19 cellular contexts compared by ENCODE assay signal in the genomic region with DNA sequence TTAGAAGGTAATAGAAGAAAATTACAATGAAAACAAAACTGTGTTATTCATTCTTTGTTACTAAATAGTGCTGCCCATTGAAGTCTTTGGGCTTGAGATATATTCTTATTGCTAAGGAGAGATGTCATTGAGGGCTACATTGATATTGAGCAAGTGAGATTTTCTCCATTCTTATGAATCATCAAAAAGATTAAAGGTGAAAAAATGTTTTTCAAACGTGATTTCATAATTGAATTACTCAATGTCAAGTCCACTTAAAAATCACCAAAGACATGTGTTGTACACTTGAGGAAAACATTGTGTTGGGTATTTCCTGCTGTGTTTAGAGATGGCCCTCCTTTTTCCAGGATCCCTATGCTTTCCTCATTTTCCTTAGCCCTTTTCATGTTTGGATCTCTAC.
DNase-seq lines count a peak whose midpoint lies in the region; ATAC-seq, FAIRE-seq and TF ChIP-seq lines count a peak whose summit lies in the region.
"Had no signal": no experiment of that assay in that cellular context is flagged by ENCODE, and none has a peak within 500 bp of the region (broad histone marks: within the 10 kb centered on the region; RNA-seq: fewer than 3 reads in every experiment).

No MANE protein-coding gene starts in this region.

- 5% methylated on average over 1 of the region's 1 CpG for WGBS in A549 (ENCODE audit: missing lambda C conversion rate)
- WGBS in mesendoderm (ENCODE audit: extremely low coverage, insufficient coverage, low lambda C conversion rate), result no CpG with 5 or more reads among the region's 1 CpG
- WGBS in SK-N-SH (ENCODE audit: low lambda C conversion rate), result 42% methylated on average over 1 of the region's 1 CpG

- H3K4me2 ChIP-seq in A549 (no peak overlapping the region), mesendoderm (ENCODE audit: low read length) (no peak overlapping the region), SK-N-SH (no peak overlapping the region)

- H3K9me3 ChIP-seq in A549 (no peaks in the 10 kb centered on the region), SK-N-SH (no peaks in the 10 kb centered on the region)
- H3K9me3 ChIP-seq: SJSA1 had no signal

- no peaks in the 10 kb centered on the region for H3K79me2 ChIP-seq in mesendoderm (ENCODE audit: control insufficient read depth, insufficient read depth, low read length)
- no peaks in the 10 kb centered on the region for H3K79me2 ChIP-seq in SK-N-SH (ENCODE audit: insufficient read depth)

- no peak overlapping the region for H2BK120ac ChIP-seq in mesendoderm (ENCODE audit: low read depth, low read length)

- no peak for TF ChIP-seq CTCF in A549 (IDR thresholded peaks at IDR 0.05)
- TF ChIP-seq CTCF in RWPE1 (conservative IDR thresholded peaks at IDR 0.05; ENCODE audit: low read depth), result no peak
- TF ChIP-seq CTCF in epithelial cell of esophagus (IDR thresholded peaks at IDR 0.05; ENCODE audit: insufficient read depth, low read depth, low read length, missing control alignments), result no peak
- no peak for TF ChIP-seq CTCF in SK-N-SH (IDR thresholded peaks at IDR 0.05)

- no peak overlapping the region for H4K5ac ChIP-seq in mesendoderm (ENCODE audit: low read length)

- no peaks in the 10 kb centered on the region for H4K20me1 ChIP-seq in SK-N-SH (ENCODE audit: insufficient read depth)

- no peak overlapping the region for H3K18ac ChIP-seq in mesendoderm (ENCODE audit: low read length)

- no peaks in the 10 kb centered on the region for H3K4me1 ChIP-seq in A549
- H3K4me1 ChIP-seq in mesendoderm (ENCODE audit: control insufficient read depth, low read depth, low read length), result peaks cover 2% of the 10 kb centered on the region
- no peaks in the 10 kb centered on the region for H3K4me1 ChIP-seq in SK-N-SH (ENCODE audit: control insufficient read depth in 1 of 2, insufficient read depth in 2 of 2, low read depth in 1 of 2, low read length in 1 of 2)
- H3K4me1 ChIP-seq: SJSA1 had no signal

- no peak for TF ChIP-seq POLR2A in A549 (IDR thresholded peaks at IDR 0.05; ENCODE audit: low read length)

- H2AFZ ChIP-seq in SK-N-SH (ENCODE audit: low read depth), result no peak overlapping the region

- no peaks in the 10 kb centered on the region for H3F3A ChIP-seq in SK-N-SH (replicated peaks; ENCODE audit: insufficient read depth)

- H3K4me3 ChIP-seq in A549 (no peak overlapping the region), epithelial cell of esophagus (ENCODE audit: low read length) (no peak overlapping the region), mesendoderm (ENCODE audit: low read length) (no peak overlapping the region), SK-N-SH (ENCODE audit: low read depth in 2 of 2, low read length in 1 of 2) (no peak overlapping the region)
- H3K4me3 ChIP-seq: SJSA1 had no signal

- no peaks in the 10 kb centered on the region for H3K79me1 ChIP-seq in mesendoderm (ENCODE audit: low read length)

- peak overlapping the region; percentile 65 for H4K8ac ChIP-seq in mesendoderm (ENCODE audit: low read depth, low read length)

- TF ChIP-seq RAD21 in A549 (conservative IDR thresholded peaks at IDR 0.05 in 1 of 2, IDR thresholded peaks at IDR 0.05 in 1 of 2) (no peak), SK-N-SH (IDR thresholded peaks at IDR 0.05; ENCODE audit: low read length) (no peak)

- no peaks in the 10 kb centered on the region for H3K36me3 ChIP-seq in mesendoderm (ENCODE audit: control insufficient read depth, insufficient read depth, low read length)
- no peaks in the 10 kb centered on the region for H3K36me3 ChIP-seq in SK-N-SH (replicated peaks in 1 of 2; ENCODE audit: control insufficient read depth in 1 of 2, insufficient read depth in 2 of 2, low read length in 1 of 2)
- H3K36me3 ChIP-seq: SJSA1 had no signal

- H3K4ac ChIP-seq in mesendoderm (ENCODE audit: low read depth, low read length), result no peak overlapping the region

- no peaks in the 10 kb centered on the region for H3K9me2 ChIP-seq in SK-N-SH

- POLR2A ChIA-PET in A549 (lab: Yijun Ruan, JAX), result no interaction called here
- POLR2A ChIA-PET in RWPE1 (lab: Yijun Ruan, JAX; ENCODE audit: low non-redundant PET), result no interaction called here
- POLR2A ChIA-PET in SK-N-SH (lab: Yijun Ruan, JAX), result no interaction called here

- H3K27me3 ChIP-seq in mesendoderm (ENCODE audit: insufficient read depth, low read length, poor library complexity) (no peaks in the 10 kb centered on the region), SK-N-SH (ENCODE audit: insufficient read depth) (no peaks in the 10 kb centered on the region)
- H3K27me3 ChIP-seq: SJSA1 had no signal

- H2AK5ac ChIP-seq in mesendoderm (ENCODE audit: low read length), result no peak overlapping the region

- TF ChIP-seq EP300 in A549 (IDR thresholded peaks at IDR 0.05), result no peak
- TF ChIP-seq EP300 in SK-N-SH (IDR thresholded peaks at IDR 0.05; ENCODE audit: borderline replicate concordance in 1 of 2, low read depth in 1 of 2, low read length in 1 of 2), result no peak

- peak; percentile 36 for FAIRE-seq in A549 (lab: Jason Lieb, UNC)
- FAIRE-seq: G401.6 had no signal

- no peak overlapping the region for H2BK5ac ChIP-seq in mesendoderm (ENCODE audit: low read length)

- H2BK15ac ChIP-seq in mesendoderm (replicated peaks; ENCODE audit: low read depth), result no peak overlapping the region

- H3K23ac ChIP-seq in mesendoderm (ENCODE audit: low read length), result no peak overlapping the region

- CTCF ChIA-PET in A549 (lab: Yijun Ruan, JAX), result no interaction called here
- CTCF ChIA-PET in RWPE1 (lab: Yijun Ruan, JAX), result no interaction called here
- CTCF ChIA-PET in SK-N-SH (lab: Yijun Ruan, JAX), result no interaction called here

- no peak for ATAC-seq in A549
- ATAC-seq in GM21447 (IDR thresholded peaks at IDR 0.05; ENCODE audit: unreplicated experiment), result no peak
- ATAC-seq: Panc1, Right ventricle myocardium inferior had no signal

- no peak for DNase-seq in A549 (ENCODE audit: low read depth in 1 of 2, low spot score in 1 of 2)
- peak; percentile 5 for DNase-seq in RWPE1 (ENCODE audit: low spot score)
- DNase-seq in epithelial cell of esophagus (ENCODE audit: low read depth), result peak; percentile 71
- no peak for DNase-seq in mesendoderm
- no peak for DNase-seq in RKO (ENCODE audit: low spot score)
- DNase-seq in SK-N-SH, result no peak
- DNase-seq: 8988T; Calu3; CD8-positive, alpha-beta memory T cell; DMS153; NCI-H1694 treated with DMSO at 0.1 percent for 48 hours; NCI-H2107; NK-92 treated with Interleukin-12 subunit alpha and Interleukin-12 subunit beta, amount 100 ng/mL, for 24 hours had no signal

- H3K9ac ChIP-seq in mesendoderm (ENCODE audit: low read length) (no peak overlapping the region), SK-N-SH (no peak overlapping the region)

- no peak overlapping the region for H3K56ac ChIP-seq in mesendoderm (ENCODE audit: low read length)

- H3K27ac ChIP-seq in A549 (no peak overlapping the region), RWPE1 (no peak overlapping the region), mesendoderm (ENCODE audit: low read depth, low read length) (no peak overlapping the region), SK-N-SH (ENCODE audit: low read depth in 2 of 2, low read length in 1 of 2) (no peak overlapping the region)
- H3K27ac ChIP-seq: C4-2B, SJSA1 had no signal

TF ChIP-seq in A549, 52 proteins besides CTCF, POLR2A, EP300 and RAD21:
- TF ChIP-seq JUN (IDR thresholded peaks at IDR 0.05), result no peak
- TF ChIP-seq HOXA7 (CRISPR knock-in tag; IDR thresholded peaks at IDR 0.05), result no peak
- no peak for TF ChIP-seq PBX3 (IDR thresholded peaks at IDR 0.05)
- no peak for TF ChIP-seq NPAS2 (CRISPR knock-in tag; IDR thresholded peaks at IDR 0.05; ENCODE audit: borderline replicate concordance)
- TF ChIP-seq PHF8 (IDR thresholded peaks at IDR 0.05; ENCODE audit: borderline replicate concordance, low read depth), result no peak
- no peak for TF ChIP-seq FOSB (CRISPR knock-in tag; IDR thresholded peaks at IDR 0.05)
- no peak for TF ChIP-seq POLR2AphosphoS2 (conservative IDR thresholded peaks at IDR 0.05; ENCODE audit: low read length)
- no peak for TF ChIP-seq GATA3 (IDR thresholded peaks at IDR 0.05; ENCODE audit: borderline replicate concordance)
TF ChIP-seq in A549: peak in this region for 0.

TF ChIP-seq in SK-N-SH, 30 proteins besides CTCF, POLR2A, EP300 and RAD21:
- TF ChIP-seq FOSL2 (IDR thresholded peaks at IDR 0.05; ENCODE audit: borderline replicate concordance, low read depth) (no peak), RFX5 (IDR thresholded peaks at IDR 0.05; ENCODE audit: low read length) (no peak), MEF2A (IDR thresholded peaks at IDR 0.05; ENCODE audit: borderline replicate concordance, low read depth) (no peak), TCF12 (IDR thresholded peaks at IDR 0.05) (no peak), CHD2 (IDR thresholded peaks at IDR 0.05; ENCODE audit: low read length, partially characterized antibody) (no peak), TAF1 (IDR thresholded peaks at IDR 0.05; ENCODE audit: borderline replicate concordance, low read depth, low read length) (no peak), IRF3 (IDR thresholded peaks at IDR 0.05; ENCODE audit: low read depth, low read length) (no peak), GATA2 (CRISPR knock-in tag; IDR thresholded peaks at IDR 0.05) (no peak)
TF ChIP-seq in SK-N-SH: peak in this region for 0.

Comparison
In these comparisons a context has a peak if more than half of its experiments do, and no peak if none do; other contexts are left out.
1. DNase-seq: peak in RWPE1 (single experiment) and epithelial cell of esophagus (single experiment); none in A549 (0 of 2), mesendoderm (single experiment), RKO (single experiment) and SK-N-SH (single experiment).